ENCODE assay signal across 28 cellular contexts in the genomic region with DNA sequence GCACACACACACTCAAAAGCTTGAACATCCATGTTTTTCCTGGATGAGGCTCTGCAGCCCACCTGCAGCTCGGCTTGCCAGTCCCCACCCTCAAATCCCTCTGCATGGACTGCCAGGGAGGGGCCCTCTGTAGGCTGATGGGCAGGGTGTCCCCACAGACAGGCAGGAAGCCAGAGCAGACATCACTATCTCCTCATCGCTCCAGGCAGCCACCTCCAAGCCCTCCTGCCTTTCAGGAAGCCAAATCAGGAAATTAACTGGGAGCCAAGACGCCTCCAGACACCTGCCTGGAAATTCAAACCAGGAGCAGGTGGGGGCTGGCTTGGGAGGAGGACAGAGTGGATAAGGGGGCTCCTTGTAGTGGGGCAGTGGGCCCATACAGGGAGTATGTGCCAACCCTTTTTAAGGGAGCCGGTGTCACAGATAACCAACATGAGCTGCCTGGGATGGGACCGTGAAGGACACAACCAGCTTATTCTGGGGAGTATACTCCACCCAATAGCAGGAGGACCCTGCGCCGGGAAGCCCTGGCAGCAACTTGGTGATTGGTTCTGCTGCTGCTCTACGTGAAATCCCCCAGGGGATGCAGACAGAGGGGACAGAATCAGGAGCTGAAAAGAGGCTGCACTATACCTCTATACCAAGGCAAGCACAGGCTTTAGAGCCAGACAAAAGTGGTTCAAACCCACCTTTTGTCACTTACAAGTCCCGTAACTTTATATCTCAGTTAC.
"Had no signal": no experiment of that assay in that cellular context is flagged by ENCODE, and none has a peak within 500 bp of the region (broad histone marks: within the 10 kb centered on the region; RNA-seq: fewer than 3 reads in every experiment).

No MANE protein-coding gene starts in this region.

- H3K9me3 Mint-ChIP-seq: activated naive CD4-positive, alpha-beta T cell treated with anti-CD3 and anti-CD28 coated beads, Interleukin-2, amount 50 U/mL, for 24 hours; activated naive CD8-positive, alpha-beta T cell treated with anti-CD3 and anti-CD28 coated beads, Interleukin-2, amount 50 U/mL, for 24 hours; activated T-helper 2 cell treated with anti-CD3 and anti-CD28 coated beads, Interferon-gamma antibody, Interleukin-2, Interleukin-4, amounts not matched to agents 10 μg/mL and 5 μg/mL and 100 μg/mL, durations not matched to agents 14 hours and 24 hours and 36 hours; dendritic cell treated with granulocyte-macrophage colony-stimulating factor and Interleukin-4, amounts not matched to agents 40 ng/mL and 50 ng/mL, for 4 days; endodermal cell; nephron had no signal

- ATAC-seq: activated CD8-positive, alpha-beta memory T cell treated with anti-CD3 and anti-CD28 coated beads, Interleukin-2, amount 10 ng/mL, durations not matched to agents 7 days and 5 days; activated CD8-positive, alpha-beta T cell treated with anti-CD3 and anti-CD28 coated beads, Interleukin-2, amount 10 ng/mL, durations not matched to agents 7 days and 5 days; activated naive CD8-positive, alpha-beta T cell treated with anti-CD3 and anti-CD28 coated beads, Interleukin-2, amount 50 U/mL, for 24 hours; esophagus mucosa; foreskin keratinocyte; heart left ventricle; left lobe of liver; lower lobe of right lung; right cardiac atrium; upper lobe of right lung had no signal

- H3K4me1 ChIP-seq: foreskin keratinocyte, heart left ventricle, lower lobe of right lung, parathyroid adenoma, suprapubic skin, tibial artery, upper lobe of right lung had no signal

- H3K36me3 ChIP-seq: heart left ventricle, lower lobe of right lung, neutrophil, suprapubic skin, tibial artery, upper lobe of right lung had no signal

- H3K4me3 Mint-ChIP-seq: activated CD8-positive, alpha-beta memory T cell treated with anti-CD3 and anti-CD28 coated beads, Interleukin-2, amount 10 ng/mL, durations not matched to agents 7 days and 5 days; activated CD8-positive, alpha-beta T cell treated with anti-CD3 and anti-CD28 coated beads, Interleukin-2, amount 10 ng/mL, durations not matched to agents 7 days and 5 days; activated naive CD4-positive, alpha-beta T cell treated with anti-CD3 and anti-CD28 coated beads, Interleukin-2, amount 50 U/mL, for 24 hours; activated naive CD8-positive, alpha-beta T cell treated with anti-CD3 and anti-CD28 coated beads, Interleukin-2, amount 50 U/mL, for 24 hours; dendritic cell treated with granulocyte-macrophage colony-stimulating factor and Interleukin-4, amounts not matched to agents 40 ng/mL and 50 ng/mL, for 4 days; endodermal cell; nephron had no signal

- H3K27ac Mint-ChIP-seq: activated CD8-positive, alpha-beta memory T cell treated with anti-CD3 and anti-CD28 coated beads, Interleukin-2, amount 10 ng/mL, durations not matched to agents 7 days and 5 days; activated CD8-positive, alpha-beta T cell treated with anti-CD3 and anti-CD28 coated beads, Interleukin-2, amount 10 ng/mL, durations not matched to agents 7 days and 5 days; activated naive CD4-positive, alpha-beta T cell treated with anti-CD3 and anti-CD28 coated beads, Interleukin-2, amount 50 U/mL, for 24 hours; activated naive CD8-positive, alpha-beta T cell treated with anti-CD3 and anti-CD28 coated beads, Interleukin-2, amount 50 U/mL, for 24 hours; activated T-helper 2 cell treated with anti-CD3 and anti-CD28 coated beads, Interferon-gamma antibody, Interleukin-2, Interleukin-4, amounts not matched to agents 10 μg/mL and 5 μg/mL and 100 μg/mL, durations not matched to agents 14 hours and 24 hours and 36 hours; dendritic cell treated with granulocyte-macrophage colony-stimulating factor and Interleukin-4, amounts not matched to agents 40 ng/mL and 50 ng/mL, for 4 days; nephron had no signal

- H2AFZ ChIP-seq: parathyroid adenoma had no signal

- H3K27ac ChIP-seq: foreskin keratinocyte, heart left ventricle, lower lobe of right lung, neutrophil, parathyroid adenoma, suprapubic skin, tibial artery, upper lobe of right lung had no signal

- H3K27me3 ChIP-seq: foreskin keratinocyte had no signal

- H3K9ac ChIP-seq: parathyroid adenoma had no signal

- DNase-seq: activated CD4-positive, alpha-beta T cell treated with anti-CD3 and anti-CD28 coated beads, Interleukin-2, amount 50 U/mL, for 1 hour; activated CD8-positive, alpha-beta memory T cell treated with anti-CD3 and anti-CD28 coated beads, Interleukin-2, amount 10 ng/mL, durations not matched to agents 7 days and 5 days; activated CD8-positive, alpha-beta T cell treated with anti-CD3 and anti-CD28 coated beads, Interleukin-2, amount 10 ng/mL, durations not matched to agents 7 days and 5 days; activated naive CD8-positive, alpha-beta T cell treated with anti-CD3 and anti-CD28 coated beads, Interleukin-2, amount 50 U/mL, for 24 hours; activated T-cell treated with anti-CD3 and anti-CD28 coated beads, Interleukin-2, amount 50 U/mL, for 48 hours; amygdala; endodermal cell; foreskin keratinocyte; heart left ventricle; kidney glomerular epithelial cell; lower lobe of right lung; mesenchymal stem cell; right cardiac atrium; stimulated activated CD4-positive, alpha-beta T cell treated with anti-CD3 and anti-CD28 coated beads, Interleukin-15, amount 100 ng/mL, for 24 hours; stimulated activated CD4-positive, alpha-beta T cell treated with anti-CD3 and anti-CD28 coated beads, Interleukin-2, amount 100 ng/mL, for 24 hours; stimulated activated naive CD4-positive, alpha-beta T cell; T-helper 2 cell; tibial artery; upper lobe of right lung had no signal

- H3K27me3 Mint-ChIP-seq: activated naive CD4-positive, alpha-beta T cell treated with anti-CD3 and anti-CD28 coated beads, Interleukin-2, amount 50 U/mL, for 24 hours had no signal

- H3K4me1 Mint-ChIP-seq: activated naive CD4-positive, alpha-beta T cell treated with anti-CD3 and anti-CD28 coated beads, Interleukin-2, amount 50 U/mL, for 24 hours had no signal

- H3K79me2 ChIP-seq: parathyroid adenoma had no signal

- H3K36me3 Mint-ChIP-seq: activated CD8-positive, alpha-beta memory T cell treated with anti-CD3 and anti-CD28 coated beads, Interleukin-2, amount 10 ng/mL, durations not matched to agents 7 days and 5 days; activated naive CD4-positive, alpha-beta T cell treated with anti-CD3 and anti-CD28 coated beads, Interleukin-2, amount 50 U/mL, for 24 hours had no signal

- H3K9me3 ChIP-seq: heart left ventricle, lower lobe of right lung, neutrophil, suprapubic skin, tibial artery, upper lobe of right lung had no signal

- H3K4me3 ChIP-seq: heart left ventricle, lower lobe of right lung, suprapubic skin, tibial artery, upper lobe of right lung had no signal
